20 cellular contexts compared by ENCODE assay signal in the genomic region with DNA sequence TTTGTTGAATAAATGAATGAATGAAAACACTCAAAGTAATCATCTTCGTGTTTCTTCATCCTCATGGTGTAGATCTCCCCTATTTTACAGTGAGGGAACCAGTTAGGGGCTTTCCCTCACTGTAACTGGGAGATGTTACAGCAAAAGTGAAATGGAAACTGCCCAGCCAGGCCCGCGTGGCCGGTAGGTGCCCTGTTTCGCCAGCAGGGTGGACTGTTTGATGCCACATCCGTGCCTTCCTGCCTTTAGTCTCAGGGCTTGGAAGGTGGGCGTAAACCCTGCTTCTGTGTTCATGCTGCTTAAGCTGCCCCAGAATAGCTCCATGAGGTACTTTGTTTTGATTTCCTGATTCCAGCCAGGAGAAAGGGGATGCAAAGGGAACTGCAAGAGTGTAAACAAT.
DNase-seq lines count a peak whose midpoint lies in the region; ATAC-seq and TF ChIP-seq lines count a peak whose summit lies in the region.
"Had no signal": no experiment of that assay in that cellular context is flagged by ENCODE, and none has a peak within 500 bp of the region (broad histone marks: within the 10 kb centered on the region; RNA-seq: fewer than 3 reads in every experiment).

No MANE protein-coding gene starts in this region.

- H3K9me3 Mint-ChIP-seq in endodermal cell = no peaks in the 10 kb centered on the region
- H3K9me3 Mint-ChIP-seq in CD4-positive, alpha-beta T cell = no peaks in the 10 kb centered on the region
- H3K9me3 Mint-ChIP-seq: activated T-helper 2 cell treated with anti-CD3 and anti-CD28 coated beads, Interferon-gamma antibody, Interleukin-2, Interleukin-4, amounts not matched to agents 10 μg/mL and 5 μg/mL and 100 μg/mL, durations not matched to agents 14 hours and 24 hours and 36 hours; CD4-positive, alpha-beta memory T cell; effector memory CD8-positive, alpha-beta T cell had no signal

- POLR2A ChIA-PET in CD4-positive, alpha-beta T cell (lab: Charles Lee) = no interaction called here

- intact Hi-C loops in CD4-positive, alpha-beta T cell (cut with DNase I, micrococcal nuclease) = no loop called here

- CTCF ChIA-PET in CD4-positive, alpha-beta T cell (lab: Charles Lee) = interaction anchor here (0.9 kb wide), 1 partner anchor 11 kb away, joined by 3 read pairs; no protein-coding TSS in a partner anchor

- H3K27ac ChIP-seq in endodermal cell (ENCODE audit: low read depth, low read length) = no peak overlapping the region
- H3K27ac ChIP-seq in CD4-positive, alpha-beta T cell (ENCODE audit: low read depth, low read length) = no peak overlapping the region
- H3K27ac ChIP-seq: neutrophil, testis had no signal

- H3K4me1 Mint-ChIP-seq in endodermal cell = no peaks in the 10 kb centered on the region
- H3K4me1 Mint-ChIP-seq in CD4-positive, alpha-beta T cell (ENCODE audit: low read depth) = no peaks in the 10 kb centered on the region

- no peaks in the 10 kb centered on the region for H3K9me3 ChIP-seq in endodermal cell (ENCODE audit: control insufficient read depth, low read length)
- H3K9me3 ChIP-seq in CD4-positive, alpha-beta T cell (ENCODE audit: control insufficient read depth, low read length) = no peaks in the 10 kb centered on the region
- H3K9me3 ChIP-seq: neutrophil, testis had no signal

- H3K27me3 ChIP-seq in H7 (ENCODE audit: control insufficient read depth, insufficient read depth, low read length) = no peaks in the 10 kb centered on the region
- H3K27me3 ChIP-seq in endodermal cell (ENCODE audit: control insufficient read depth, insufficient read depth, low read length, poor library complexity, severe bottlenecking) = no peaks in the 10 kb centered on the region
- H3K27me3 ChIP-seq in CD4-positive, alpha-beta T cell (ENCODE audit: control insufficient read depth, insufficient read depth, low read length) = peaks cover 5% of the 10 kb centered on the region
- H3K27me3 ChIP-seq: testis had no signal

- DNase-seq in COR-L47 (lab: John Stamatoyannopoulos, UW) = peak; percentile 50
- DNase-seq in H7 = peak; percentile 64
- peak; percentile 63 for DNase-seq in endodermal cell
- no peak for DNase-seq in stimulated activated CD4-positive, alpha-beta T cell treated with anti-CD3 and anti-CD28 coated beads, Interleukin-12 subunit alpha, Interleukin-12 subunit beta, amount 100 ng/mL, for 4 hours
- DNase-seq in effector CD4-positive, alpha-beta T cell = no peak
- no peak for DNase-seq in CD4-positive, alpha-beta T cell
- DNase-seq: activated CD4-positive, alpha-beta T cell treated with anti-CD3 and anti-CD28 coated beads for 48 hours; CD4-positive, alpha-beta memory T cell; effector memory CD8-positive, alpha-beta T cell; mammary epithelial cell; NCI-H2081 treated with DMSO at 0.1 percent for 48 hours; small intestine; stimulated activated CD4-positive, alpha-beta T cell treated with anti-CD3 and anti-CD28 coated beads, Interleukin-4, amount 100 ng/mL, for 1 hour; stimulated activated naive CD4-positive, alpha-beta T cell; testis had no signal

- no peak overlapping the region for H3K4me3 Mint-ChIP-seq in endodermal cell
- no peak overlapping the region for H3K4me3 Mint-ChIP-seq in CD4-positive, alpha-beta T cell
- H3K4me3 Mint-ChIP-seq: activated naive CD8-positive, alpha-beta T cell; CD4-positive, alpha-beta memory T cell; effector memory CD8-positive, alpha-beta T cell had no signal

- peaks cover 2% of the 10 kb centered on the region for H3K27me3 Mint-ChIP-seq in endodermal cell (ENCODE audit: insufficient read depth)
- H3K27me3 Mint-ChIP-seq in CD4-positive, alpha-beta T cell = peaks cover 45% of the 10 kb centered on the region

- H3K4me1 ChIP-seq in endodermal cell (ENCODE audit: control insufficient read depth, insufficient read depth, low read length) = no peaks in the 10 kb centered on the region
- H3K4me1 ChIP-seq: testis had no signal

- H3K27ac Mint-ChIP-seq in endodermal cell = no peak overlapping the region
- H3K27ac Mint-ChIP-seq in CD4-positive, alpha-beta T cell = no peak overlapping the region
- H3K27ac Mint-ChIP-seq: activated naive CD8-positive, alpha-beta T cell; activated T-helper 2 cell treated with anti-CD3 and anti-CD28 coated beads, Interferon-gamma antibody, Interleukin-2, Interleukin-4, amounts not matched to agents 10 μg/mL and 5 μg/mL and 100 μg/mL, durations not matched to agents 14 hours and 24 hours and 36 hours; CD4-positive, alpha-beta memory T cell; effector memory CD8-positive, alpha-beta T cell had no signal

- no peak overlapping the region for H3K4me3 ChIP-seq in H7 (ENCODE audit: insufficient read depth, low read depth, low read length)
- H3K4me3 ChIP-seq in endodermal cell (ENCODE audit: low read length) = no peak overlapping the region
- H3K4me3 ChIP-seq: testis had no signal

- H3K9ac ChIP-seq in endodermal cell (ENCODE audit: extremely low read depth, low read length, poor library complexity, severe bottlenecking) = no peak overlapping the region

- WGBS in endodermal cell (ENCODE audit: insufficient coverage in 1 of 2, insufficient read length in 1 of 2), 2 experiments = 70 to 87% methylated on average over 6 to 7 of the region's 7 CpGs

- no peaks in the 10 kb centered on the region for H3K36me3 Mint-ChIP-seq in endodermal cell (ENCODE audit: low read depth)
- no peaks in the 10 kb centered on the region for H3K36me3 Mint-ChIP-seq in CD4-positive, alpha-beta T cell (ENCODE audit: low read depth)
- H3K36me3 Mint-ChIP-seq: activated naive CD8-positive, alpha-beta T cell; CD4-positive, alpha-beta memory T cell had no signal

- TF ChIP-seq CTCF in endodermal cell (conservative IDR thresholded peaks at IDR 0.05) = peak; percentile 53
- no peak for TF ChIP-seq CTCF in CD4-positive, alpha-beta T cell (IDR thresholded peaks at IDR 0.05)

- H3K36me3 ChIP-seq in H7 (replicated peaks; ENCODE audit: control insufficient read depth, insufficient read depth, low read length) (no peaks in the 10 kb centered on the region), endodermal cell (ENCODE audit: control insufficient read depth, insufficient read depth, low read length) (no peaks in the 10 kb centered on the region)
- H3K36me3 ChIP-seq: neutrophil had no signal

- peak; percentile 65 for ATAC-seq in SK-N-SH treated with all-trans-retinoic acid at 6 μM for 48 hours
- ATAC-seq in CD4-positive, alpha-beta T cell (ENCODE audit: poor library complexity) = no peak
- no peak for ATAC-seq in HG03378 (IDR thresholded peaks at IDR 0.05; ENCODE audit: unreplicated experiment)
- ATAC-seq: effector memory CD8-positive, alpha-beta T cell had no signal

TF ChIP-seq in SK-N-SH treated with all-trans-retinoic acid at 6 μM for 48 hours, 23 proteins besides CTCF, POLR2A, EP300 and RAD21:
- TF ChIP-seq RARB (CRISPR knock-in tag; IDR thresholded peaks at IDR 0.05) (no peak), ESRRG (CRISPR knock-in tag; IDR thresholded peaks at IDR 0.05) (no peak), ZNF70 (CRISPR knock-in tag; IDR thresholded peaks at IDR 0.05) (no peak), ZNF565 (CRISPR knock-in tag; conservative IDR thresholded peaks at IDR 0.05; ENCODE audit: low read depth) (no peak), TOX (CRISPR knock-in tag; IDR thresholded peaks at IDR 0.05; ENCODE audit: borderline replicate concordance) (no peak), ZC3H10 (CRISPR knock-in tag; IDR thresholded peaks at IDR 0.05) (no peak), ZFP30 (CRISPR knock-in tag; IDR thresholded peaks at IDR 0.05) (no peak)
- TF ChIP-seq, protein P1, sequence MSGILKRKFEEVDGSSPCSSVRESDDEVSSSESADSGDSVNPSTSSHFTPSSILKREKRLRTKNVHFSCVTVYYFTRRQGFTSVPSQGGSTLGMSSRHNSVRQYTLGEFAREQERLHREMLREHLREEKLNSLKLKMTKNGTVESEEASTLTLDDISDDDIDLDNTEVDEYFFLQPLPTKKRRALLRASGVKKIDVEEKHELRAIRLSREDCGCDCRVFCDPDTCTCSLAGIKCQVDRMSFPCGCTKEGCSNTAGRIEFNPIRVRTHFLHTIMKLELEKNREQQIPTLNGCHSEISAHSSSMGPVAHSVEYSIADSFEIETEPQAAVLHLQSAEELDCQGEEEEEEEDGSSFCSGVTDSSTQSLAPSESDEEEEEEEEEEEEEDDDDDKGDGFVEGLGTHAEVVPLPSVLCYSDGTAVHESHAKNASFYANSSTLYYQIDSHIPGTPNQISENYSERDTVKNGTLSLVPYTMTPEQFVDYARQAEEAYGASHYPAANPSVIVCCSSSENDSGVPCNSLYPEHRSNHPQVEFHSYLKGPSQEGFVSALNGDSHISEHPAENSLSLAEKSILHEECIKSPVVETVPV (CRISPR knock-in tag; IDR thresholded peaks at IDR 0.05) = no peak
- TF ChIP-seq, protein P2, sequence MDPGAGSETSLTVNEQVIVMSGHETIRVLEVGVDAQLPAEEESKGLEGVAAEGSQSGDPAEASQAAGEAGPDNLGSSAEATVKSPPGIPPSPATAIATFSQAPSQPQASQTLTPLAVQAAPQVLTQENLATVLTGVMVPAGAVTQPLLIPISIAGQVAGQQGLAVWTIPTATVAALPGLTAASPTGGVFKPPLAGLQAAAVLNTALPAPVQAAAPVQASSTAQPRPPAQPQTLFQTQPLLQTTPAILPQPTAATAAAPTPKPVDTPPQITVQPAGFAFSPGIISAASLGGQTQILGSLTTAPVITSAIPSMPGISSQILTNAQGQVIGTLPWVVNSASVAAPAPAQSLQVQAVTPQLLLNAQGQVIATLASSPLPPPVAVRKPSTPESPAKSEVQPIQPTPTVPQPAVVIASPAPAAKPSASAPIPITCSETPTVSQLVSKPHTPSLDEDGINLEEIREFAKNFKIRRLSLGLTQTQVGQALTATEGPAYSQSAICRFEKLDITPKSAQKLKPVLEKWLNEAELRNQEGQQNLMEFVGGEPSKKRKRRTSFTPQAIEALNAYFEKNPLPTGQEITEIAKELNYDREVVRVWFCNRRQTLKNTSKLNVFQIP (CRISPR knock-in tag; IDR thresholded peaks at IDR 0.05; ENCODE audit: borderline replicate concordance, low read depth) = no peak

Comparison
In these comparisons a context has a peak if more than half of its experiments do, and no peak if none do; other contexts are left out.
1. DNase-seq: peak in COR-L47 (single experiment), H7 (single experiment) and endodermal cell (single experiment); none in stimulated activated CD4-positive, alpha-beta T cell treated with anti-CD3 and anti-CD28 coated beads, Interleukin-12 subunit alpha, Interleukin-12 subunit beta, amount 100 ng/mL, for 4 hours (single experiment), effector CD4-positive, alpha-beta T cell (single experiment) and CD4-positive, alpha-beta T cell (0 of 10).